ENCODE assay signal across 16 cellular contexts in genomic region chr22:48701296-48702030, GRCh38.
"Had no signal": no experiment of that assay in that cellular context is flagged by ENCODE, and none has a peak within 500 bp of the region (broad histone marks: within the 10 kb centered on the region; RNA-seq: fewer than 3 reads in every experiment).

No MANE protein-coding gene starts in this region.

- H3K36me3 Mint-ChIP-seq: activated CD8-positive, alpha-beta memory T cell treated with anti-CD3 and anti-CD28 coated beads, Interleukin-2, amount 10 ng/mL, durations not matched to agents 7 days and 5 days; natural killer cell treated with Interleukin-12 subunit alpha and Interleukin-12 subunit beta and Interleukin-15 and Interleukin-18, amount 100 ng/mL, for 72 hours had no signal

- H3K9me3 ChIP-seq: gastrocnemius medialis, left lung, sigmoid colon, spleen had no signal

- H3K4me1 ChIP-seq: gastrocnemius medialis, left lung, sigmoid colon, spleen had no signal

- H3K4me3 ChIP-seq: gastrocnemius medialis, left lung, sigmoid colon, spleen had no signal

- H3K4me3 Mint-ChIP-seq: activated CD8-positive, alpha-beta memory T cell treated with anti-CD3 and anti-CD28 coated beads, Interleukin-2, amount 10 ng/mL, durations not matched to agents 7 days and 5 days; natural killer cell treated with Interleukin-12 subunit alpha and Interleukin-12 subunit beta and Interleukin-15 and Interleukin-18, amount 100 ng/mL, for 72 hours; stimulated activated naive CD8-positive, alpha-beta T cell treated with anti-CD3 and anti-CD28 coated beads, Interleukin-15, Interleukin-2, amounts not matched to agents 100 ng/mL and 50 ng/mL, for 24 hours had no signal

- H3K27ac ChIP-seq: epithelial cell of prostate, gastrocnemius medialis, left lung, spleen had no signal

- H3K9me3 Mint-ChIP-seq: natural killer cell treated with Interleukin-12 subunit alpha and Interleukin-12 subunit beta and Interleukin-15 and Interleukin-18, amount 100 ng/mL, for 72 hours; stimulated activated naive CD8-positive, alpha-beta T cell treated with anti-CD3 and anti-CD28 coated beads, Interleukin-15, Interleukin-2, amounts not matched to agents 100 ng/mL and 50 ng/mL, for 24 hours had no signal

- H3K36me3 ChIP-seq: gastrocnemius medialis, left lung, sigmoid colon, spleen had no signal

- H3K27me3 Mint-ChIP-seq: activated CD8-positive, alpha-beta memory T cell treated with anti-CD3 and anti-CD28 coated beads, Interleukin-2, amount 10 ng/mL, durations not matched to agents 7 days and 5 days; natural killer cell treated with Interleukin-12 subunit alpha and Interleukin-12 subunit beta and Interleukin-15 and Interleukin-18, amount 100 ng/mL, for 72 hours; stimulated activated naive CD8-positive, alpha-beta T cell treated with anti-CD3 and anti-CD28 coated beads, Interleukin-15, Interleukin-2, amounts not matched to agents 100 ng/mL and 50 ng/mL, for 24 hours had no signal

- H3K27ac Mint-ChIP-seq: activated CD8-positive, alpha-beta memory T cell treated with anti-CD3 and anti-CD28 coated beads, Interleukin-2, amount 10 ng/mL, durations not matched to agents 7 days and 5 days; natural killer cell treated with Interleukin-12 subunit alpha and Interleukin-12 subunit beta and Interleukin-15 and Interleukin-18, amount 100 ng/mL, for 72 hours; stimulated activated naive CD8-positive, alpha-beta T cell treated with anti-CD3 and anti-CD28 coated beads, Interleukin-15, Interleukin-2, amounts not matched to agents 100 ng/mL and 50 ng/mL, for 24 hours had no signal

- H3K27me3 ChIP-seq: gastrocnemius medialis, left lung, sigmoid colon had no signal

- H3K4me1 Mint-ChIP-seq: activated CD8-positive, alpha-beta memory T cell treated with anti-CD3 and anti-CD28 coated beads, Interleukin-2, amount 10 ng/mL, durations not matched to agents 7 days and 5 days had no signal

- DNase-seq: activated CD4-positive, alpha-beta T cell treated with anti-CD3 and anti-CD28 coated beads for 1 hour; activated CD4-positive, alpha-beta T cell treated with anti-CD3 and anti-CD28 coated beads, Interleukin-2, amount 50 U/mL, for 4 hours; activated CD8-positive, alpha-beta memory T cell treated with anti-CD3 and anti-CD28 coated beads, Interleukin-2, amount 10 ng/mL, durations not matched to agents 7 days and 5 days; activated effector memory CD4-positive, alpha-beta T cell treated with Interleukin-2 at 50 U/mL for 16 hours; activated naive CD4-positive, alpha-beta T cell treated with anti-CD3 and anti-CD28 coated beads, Interleukin-2, amount 50 U/mL, for 16 hours; activated T-cell treated with anti-CD3 and anti-CD28 coated beads, Interleukin-2, amount 50 U/mL, for 1 hour; cortex of kidney; effector memory CD4-positive, alpha-beta T cell; gastrocnemius medialis; mesendoderm; sigmoid colon; spleen had no signal
